In the genomic region with DNA sequence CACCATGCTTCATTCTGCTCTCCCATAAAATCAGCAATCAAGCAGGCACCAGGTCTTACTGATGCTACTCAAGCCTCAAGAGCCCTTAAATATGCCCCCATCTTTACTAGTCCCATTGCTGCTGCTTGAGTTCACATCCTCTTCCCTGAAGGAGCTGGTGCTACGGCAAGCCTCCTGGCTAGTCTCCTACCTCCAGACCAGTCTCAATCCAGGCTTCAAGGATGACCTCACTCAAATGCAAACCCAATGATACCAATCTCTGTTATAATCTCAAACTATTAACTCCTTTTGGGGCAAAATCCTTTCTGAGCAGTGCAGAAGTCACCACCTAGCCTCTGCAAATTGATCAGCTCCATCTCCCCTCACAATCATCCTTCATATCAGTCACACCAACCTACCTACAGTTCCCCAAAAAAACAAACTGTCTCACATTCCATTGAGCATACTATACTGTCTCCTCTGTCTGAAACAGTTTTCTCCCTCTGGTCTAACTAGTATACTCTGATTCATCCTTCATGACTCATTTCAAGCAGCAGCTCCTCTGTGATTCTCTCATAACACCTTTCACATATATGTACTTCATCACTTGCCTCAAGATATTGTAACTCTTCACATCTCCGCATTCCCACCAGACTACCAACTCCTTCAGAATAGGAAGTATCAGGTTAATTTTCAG, we compare ENCODE assay signal across 12 cellular contexts. TPM values are rescaled to one million over a fixed set of nuclear protein-coding genes. Genes with fewer than 3 reads are reported as not detected.
A peak's percentile ranks its signal among the peaks of the same experiment; 100 is the strongest.
DNase-seq lines count a peak whose midpoint lies in the region; FAIRE-seq and TF ChIP-seq lines count a peak whose summit lies in the region.
"Had no signal": no experiment of that assay in that cellular context is flagged by ENCODE, and none has a peak within 500 bp of the region (broad histone marks: within the 10 kb centered on the region; RNA-seq: fewer than 3 reads in every experiment).

No MANE protein-coding gene starts in this region.

- H3K36me3 ChIP-seq in keratinocyte (ENCODE audit: control insufficient read depth in 2 of 2, extremely low read depth in 1 of 2, insufficient read depth in 2 of 2, low read length in 2 of 2) (peaks cover 3 to 8% of the 10 kb centered on the region in 2 experiments), HAP-1 (replicated peaks) (peaks cover 5% of the 10 kb centered on the region; the same call in 1 of the 2 replicates)

- H3K4me1 ChIP-seq in keratinocyte (ENCODE audit: control insufficient read depth, extremely low read depth, insufficient read depth, low read length): peaks cover 13% of the 10 kb centered on the region
- peaks cover 7% of the 10 kb centered on the region for H3K4me1 ChIP-seq in HAP-1

- TF ChIP-seq CTCF in HFFc6 (IDR thresholded peaks at IDR 0.05): no peak
- no peak for TF ChIP-seq CTCF in keratinocyte (optimal IDR thresholded peaks at IDR 0.05 in 1 of 3, IDR thresholded peaks at IDR 0.05 in 1 of 3, conservative IDR thresholded peaks at IDR 0.05 in 1 of 3; ENCODE audit: extremely low read depth in 1 of 3, insufficient read depth in 2 of 3, low read length in 3 of 3)

- H3K27ac ChIP-seq in keratinocyte (ENCODE audit: control insufficient read depth, insufficient read depth, low read length): peak overlapping the region; percentile 27

- H3K9me1 ChIP-seq in keratinocyte (ENCODE audit: control insufficient read depth, extremely low read depth, insufficient read depth, low read length): no peaks in the 10 kb centered on the region

- DNase-seq in COLO829 (ENCODE audit: low spot score) (peak; percentile 38), HFFc6 (peak; percentile 88), SW480 (ENCODE audit: low spot score) (peak; percentile 1), keratinocyte (ENCODE audit: low read depth, low spot score) (peak; percentile 70), HAP-1 (ENCODE audit: low spot score in 2 of 2) (no peak), cardiac septum (ENCODE audit: low spot score) (no peak), NCI-H774 (lab: John Stamatoyannopoulos, UW) (no peak)
- DNase-seq in activated CD4-positive, alpha-beta T cell treated with anti-CD3 and anti-CD28 coated beads for 1 hour: no peak
- DNase-seq: activated CD4-positive, alpha-beta T cell treated with anti-CD3 and anti-CD28 coated beads, Interleukin-2, amount 10 ng/mL, durations not matched to agents 7 days and 5 days; DMS53; stimulated activated naive B cell treated with anti-CD40 and anti-IgM and Interleukin-4, amounts not matched to agents 10 μg/mL and 1 μg/mL and 100 μg/mL, for 72 hours had no signal

- peaks cover 4% of the 10 kb centered on the region for H4K20me1 ChIP-seq in keratinocyte (ENCODE audit: control insufficient read depth, extremely low read depth, insufficient read depth, low read length)

- dilution Hi-C loops in keratinocyte (cut with MboI; ENCODE audit: extremely low pct_ligation_motif_present, low sequenced_read_pairs): no loop called here

- H3K9me3 Mint-ChIP-seq in HFFc6: no peaks in the 10 kb centered on the region
- H3K9me3 Mint-ChIP-seq: activated CD4-positive, alpha-beta T cell treated with anti-CD3 and anti-CD28 coated beads, Interleukin-2, amount 10 ng/mL, durations not matched to agents 7 days and 5 days; stimulated activated naive B cell treated with anti-CD40 and anti-IgM and Interleukin-4, amounts not matched to agents 10 μg/mL and 1 μg/mL and 100 μg/mL, for 72 hours had no signal

- in situ Hi-C loops in HAP-1 (cut with MboI; ENCODE audit: low sequenced_read_pairs): no loop called here

- no peak overlapping the region for H3K9ac ChIP-seq in keratinocyte (ENCODE audit: control insufficient read depth, extremely low read depth, insufficient read depth, low read length)

- no peak overlapping the region for H2AFZ ChIP-seq in keratinocyte (ENCODE audit: control insufficient read depth, low read length)

- H3K27me3 ChIP-seq in keratinocyte (ENCODE audit: control insufficient read depth, extremely low read depth, insufficient read depth, low read length) (no peaks in the 10 kb centered on the region), HAP-1 (ENCODE audit: low read depth) (no peaks in the 10 kb centered on the region)

- no peak overlapping the region for H3K27ac Mint-ChIP-seq in HFFc6
- H3K27ac Mint-ChIP-seq: activated CD4-positive, alpha-beta T cell treated with anti-CD3 and anti-CD28 coated beads, Interleukin-2, amount 10 ng/mL, durations not matched to agents 7 days and 5 days; stimulated activated naive B cell treated with anti-CD40 and anti-IgM and Interleukin-4, amounts not matched to agents 10 μg/mL and 1 μg/mL and 100 μg/mL, for 72 hours had no signal

- H3K4me3 ChIP-seq in keratinocyte (ENCODE audit: control insufficient read depth in 2 of 3, extremely low read depth in 1 of 3, insufficient read depth in 2 of 3, low read depth in 1 of 3, low read length in 3 of 3) (no peak overlapping the region), HAP-1 (no peak overlapping the region)

- H3K4me1 Mint-ChIP-seq in HFFc6 (ENCODE audit: low read depth): no peaks in the 10 kb centered on the region
- H3K4me1 Mint-ChIP-seq: stimulated activated naive B cell treated with anti-CD40 and anti-IgM and Interleukin-4, amounts not matched to agents 10 μg/mL and 1 μg/mL and 100 μg/mL, for 72 hours had no signal

- H3K27me3 Mint-ChIP-seq in HFFc6 (ENCODE audit: insufficient read depth): no peaks in the 10 kb centered on the region
- H3K27me3 Mint-ChIP-seq: activated CD4-positive, alpha-beta T cell treated with anti-CD3 and anti-CD28 coated beads, Interleukin-2, amount 10 ng/mL, durations not matched to agents 7 days and 5 days; stimulated activated naive B cell treated with anti-CD40 and anti-IgM and Interleukin-4, amounts not matched to agents 10 μg/mL and 1 μg/mL and 100 μg/mL, for 72 hours had no signal

- H3K9me3 ChIP-seq in keratinocyte (ENCODE audit: control insufficient read depth, low read depth, low read length) (no peaks in the 10 kb centered on the region), HAP-1 (no peaks in the 10 kb centered on the region)

- H3K79me2 ChIP-seq in keratinocyte (ENCODE audit: control insufficient read depth, insufficient read depth, low read length): peaks cover 15% of the 10 kb centered on the region

- peak; percentile 90 for FAIRE-seq in keratinocyte (lab: Jason Lieb, UNC)
- FAIRE-seq: colon had no signal

- peak overlapping the region; percentile 33 for H3K4me2 ChIP-seq in keratinocyte (ENCODE audit: control insufficient read depth, extremely low read depth, insufficient read depth, low read depth, low read length)

- intact Hi-C loops in cardiac septum (cut with DNase I): no loop called here

- peaks cover 6% of the 10 kb centered on the region; the same call in 1 of the 2 replicates for H3K36me3 Mint-ChIP-seq in HFFc6 (ENCODE audit: low read depth)

- H3K4me3 Mint-ChIP-seq in HFFc6: no peak overlapping the region
- H3K4me3 Mint-ChIP-seq: activated CD4-positive, alpha-beta T cell treated with anti-CD3 and anti-CD28 coated beads, Interleukin-2, amount 10 ng/mL, durations not matched to agents 7 days and 5 days; stimulated activated naive B cell treated with anti-CD40 and anti-IgM and Interleukin-4, amounts not matched to agents 10 μg/mL and 1 μg/mL and 100 μg/mL, for 72 hours had no signal

RNA-seq across cellular contexts. Expression of gene PAPSS1, which starts 30.0 kb away (rescaled TPM):
- 10 to 100 TPM; 55.5 to 64.7 (median 62.9) TPM for total RNA-seq in HFFc6 (2021; fragmentation: NEBNext Ultra II Directional; extraction: Animal tissue kit (Norgen Biotek cat#: 25700))
- 87.0 to 95.2 TPM (median 91.9 TPM) in 3 replicates for polyA plus RNA-seq in keratinocyte
- polyA plus RNA-seq in keratinocyte (2011; ENCODE audit: low read depth): 45.9 TPM
- 63.4 and 83.0 TPM in 2 replicates for polyA plus RNA-seq in keratinocyte (2011; cell fraction: cytosol; rRNA removed)
- 83.2 and 96.4 TPM in 2 replicates for polyA plus RNA-seq in keratinocyte (2011; cell fraction: nucleus; rRNA removed)
- polyA plus RNA-seq in keratinocyte (2012; ENCODE audit: low replicate concordance): 30.3 and 60.7 TPM in 2 replicates
- polyA minus RNA-seq in keratinocyte: 33.0 to 111 TPM (median 86.9 TPM) in 3 replicates
- polyA minus RNA-seq in keratinocyte (2011; cell fraction: cytosol; rRNA and poly(A)+ RNA removed): 56.8 TPM
- 49.4 and 76.5 TPM in 2 replicates for polyA minus RNA-seq in keratinocyte (2011; cell fraction: nucleus; rRNA and poly(A)+ RNA removed)
- 13.8 TPM for total RNA-seq in cardiac septum

Comparison
In these comparisons a context has a peak if more than half of its experiments do, and no peak if none do; other contexts are left out.
1. DNase-seq: peak in COLO829 (single experiment), HFFc6 (single experiment), SW480 (single experiment) and keratinocyte (single experiment); none in HAP-1 (0 of 2), cardiac septum (single experiment), NCI-H774 (single experiment) and activated CD4-positive, alpha-beta T cell treated with anti-CD3 and anti-CD28 coated beads for 1 hour (single experiment).